1 cellular context compared by ENCODE assay signal in genomic region chr1:228082975-228083870, GRCh38.
TF ChIP-seq lines count a peak whose summit lies in the region.

No MANE protein-coding gene starts in this region.

TF ChIP-seq in HepG2, 621 proteins besides CTCF, POLR2A, EP300 and RAD21 (continued from another document and continues in another):
- TF ChIP-seq GMEB1 (CRISPR knock-in tag; IDR thresholded peaks at IDR 0.05; ENCODE audit: borderline replicate concordance) (no peak; the same call in 1 of the 2 replicates), HES4 (CRISPR knock-in tag; IDR thresholded peaks at IDR 0.05; ENCODE audit: borderline replicate concordance) (no peak), SCMH1 (CRISPR knock-in tag; IDR thresholded peaks at IDR 0.05; ENCODE audit: borderline replicate concordance) (no peak), ZNF580 (CRISPR knock-in tag; IDR thresholded peaks at IDR 0.05; ENCODE audit: borderline replicate concordance, low read depth) (no peak; the same call in 1 of the 2 replicates), ZNF446 (CRISPR knock-in tag; IDR thresholded peaks at IDR 0.05) (no peak), ZNF570 (CRISPR knock-in tag; IDR thresholded peaks at IDR 0.05; ENCODE audit: borderline replicate concordance) (no peak), KDM6A (CRISPR knock-in tag; IDR thresholded peaks at IDR 0.05; ENCODE audit: low read depth) (no peak), ZNF589 (CRISPR knock-in tag; conservative IDR thresholded peaks at IDR 0.05) (no peak), GLMP (CRISPR knock-in tag; IDR thresholded peaks at IDR 0.05; ENCODE audit: borderline replicate concordance) (no peak), ZNF430 (CRISPR knock-in tag; IDR thresholded peaks at IDR 0.05) (peak; percentile 65), ELF1 (CRISPR knock-in tag; IDR thresholded peaks at IDR 0.05) (no peak), POGZ (CRISPR knock-in tag; IDR thresholded peaks at IDR 0.05) (no peak), ZFP36L2 (CRISPR knock-in tag; IDR thresholded peaks at IDR 0.05) (no peak), RNF219 (CRISPR knock-in tag; IDR thresholded peaks at IDR 0.05) (no peak), RORA (CRISPR knock-in tag; IDR thresholded peaks at IDR 0.05) (no peak), ZBTB40 (IDR thresholded peaks at IDR 0.05) (no peak), ZBTB40 (CRISPR knock-in tag; IDR thresholded peaks at IDR 0.05) (no peak), ZKSCAN1 (IDR thresholded peaks at IDR 0.05; ENCODE audit: low read length) (no peak), CHD4 (IDR thresholded peaks at IDR 0.05; ENCODE audit: borderline replicate concordance, low read length) (no peak), XRCC5 (optimal IDR thresholded peaks at IDR 0.05; ENCODE audit: low read length) (no peak), ISX (CRISPR knock-in tag; conservative IDR thresholded peaks at IDR 0.05) (no peak), PAXIP1 (CRISPR knock-in tag; conservative IDR thresholded peaks at IDR 0.05) (peak; percentile 28; the same call in 1 of the 2 replicates), MBNL3 (CRISPR knock-in tag; conservative IDR thresholded peaks at IDR 0.05) (no peak), GTF3A (CRISPR knock-in tag; conservative IDR thresholded peaks at IDR 0.05) (no peak), ZBTB21 (CRISPR knock-in tag; IDR thresholded peaks at IDR 0.05) (no peak), FOXA1 (IDR thresholded peaks at IDR 0.05) (no peak), FOXA1 (CRISPR knock-in tag; IDR thresholded peaks at IDR 0.05) (no peak), ZNF563 (CRISPR knock-in tag; IDR thresholded peaks at IDR 0.05) (no peak), FOXJ3 (CRISPR knock-in tag; IDR thresholded peaks at IDR 0.05; ENCODE audit: borderline replicate concordance) (no peak), ZNF282 (IDR thresholded peaks at IDR 0.05; ENCODE audit: partially characterized antibody) (no peak), ZKSCAN8 (CRISPR knock-in tag; IDR thresholded peaks at IDR 0.05; ENCODE audit: borderline replicate concordance) (no peak), ZNF607 (CRISPR knock-in tag; IDR thresholded peaks at IDR 0.05; ENCODE audit: borderline replicate concordance) (no peak), ZNF629 (CRISPR knock-in tag; conservative IDR thresholded peaks at IDR 0.05) (no peak)
- TF ChIP-seq, protein P1, sequence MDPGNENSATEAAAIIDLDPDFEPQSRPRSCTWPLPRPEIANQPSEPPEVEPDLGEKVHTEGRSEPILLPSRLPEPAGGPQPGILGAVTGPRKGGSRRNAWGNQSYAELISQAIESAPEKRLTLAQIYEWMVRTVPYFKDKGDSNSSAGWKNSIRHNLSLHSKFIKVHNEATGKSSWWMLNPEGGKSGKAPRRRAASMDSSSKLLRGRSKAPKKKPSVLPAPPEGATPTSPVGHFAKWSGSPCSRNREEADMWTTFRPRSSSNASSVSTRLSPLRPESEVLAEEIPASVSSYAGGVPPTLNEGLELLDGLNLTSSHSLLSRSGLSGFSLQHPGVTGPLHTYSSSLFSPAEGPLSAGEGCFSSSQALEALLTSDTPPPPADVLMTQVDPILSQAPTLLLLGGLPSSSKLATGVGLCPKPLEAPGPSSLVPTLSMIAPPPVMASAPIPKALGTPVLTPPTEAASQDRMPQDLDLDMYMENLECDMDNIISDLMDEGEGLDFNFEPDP (CRISPR knock-in tag; conservative IDR thresholded peaks at IDR 0.05), result 0 out of 2 replicates have a peak, but pooled peaks have one; percentile 75
- TF ChIP-seq, protein P2, sequence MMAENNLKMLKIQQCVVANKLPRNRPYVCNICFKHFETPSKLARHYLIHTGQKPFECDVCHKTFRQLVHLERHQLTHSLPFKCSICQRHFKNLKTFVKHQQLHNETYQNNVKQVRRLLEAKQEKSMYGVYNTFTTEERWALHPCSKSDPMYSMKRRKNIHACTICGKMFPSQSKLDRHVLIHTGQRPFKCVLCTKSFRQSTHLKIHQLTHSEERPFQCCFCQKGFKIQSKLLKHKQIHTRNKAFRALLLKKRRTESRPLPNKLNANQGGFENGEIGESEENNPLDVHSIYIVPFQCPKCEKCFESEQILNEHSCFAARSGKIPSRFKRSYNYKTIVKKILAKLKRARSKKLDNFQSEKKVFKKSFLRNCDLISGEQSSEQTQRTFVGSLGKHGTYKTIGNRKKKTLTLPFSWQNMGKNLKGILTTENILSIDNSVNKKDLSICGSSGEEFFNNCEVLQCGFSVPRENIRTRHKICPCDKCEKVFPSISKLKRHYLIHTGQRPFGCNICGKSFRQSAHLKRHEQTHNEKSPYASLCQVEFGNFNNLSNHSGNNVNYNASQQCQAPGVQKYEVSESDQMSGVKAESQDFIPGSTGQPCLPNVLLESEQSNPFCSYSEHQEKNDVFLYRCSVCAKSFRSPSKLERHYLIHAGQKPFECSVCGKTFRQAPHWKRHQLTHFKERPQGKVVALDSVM (CRISPR knock-in tag; IDR thresholded peaks at IDR 0.05), result peak; percentile 17; the same call in 1 of the 2 replicates
